Comparison of ENCODE assay signal across 1 cellular context in genomic region chr1:48023488-48023887, GRCh38.
TF ChIP-seq lines count a peak whose summit lies in the region.

No MANE protein-coding gene starts in this region.

TF ChIP-seq in K562, 482 proteins besides CTCF, POLR2A, EP300 and RAD21:
- TF ChIP-seq CGGBP1 (CRISPR knock-in tag; IDR thresholded peaks at IDR 0.05) (no peak), ZNF24 (IDR thresholded peaks at IDR 0.05) (peak; percentile 81)
